Comparison of ENCODE assay signal across 14 cellular contexts in genomic region chr1:167681497-167682102, GRCh38. TPM values are rescaled to one million over a fixed set of nuclear protein-coding genes. Genes with fewer than 3 reads are reported as not detected.
DNase-seq lines count a peak whose midpoint lies in the region; ATAC-seq, FAIRE-seq and TF ChIP-seq lines count a peak whose summit lies in the region.
"Had no signal": no experiment of that assay in that cellular context is flagged by ENCODE, and none has a peak within 500 bp of the region (broad histone marks: within the 10 kb centered on the region; RNA-seq: fewer than 3 reads in every experiment).

No MANE protein-coding gene starts in this region.

- H3K4me3 Mint-ChIP-seq in MCF 10A (ENCODE audit: unreplicated experiment) (no peak overlapping the region), naive B cell (peak overlapping the region in 2 of 8 donors; percentile 36 to 59), type B pancreatic cell (no peak overlapping the region)

- TF ChIP-seq RAD21 in K562 (CRISPR knock-in tag; conservative IDR thresholded peaks at IDR 0.05 in 1 of 2, IDR thresholded peaks at IDR 0.05 in 1 of 2): no peak

- H3K4me3 ChIP-seq in breast epithelium (no peak overlapping the region), K562 (no peak overlapping the region)
- H3K4me3 ChIP-seq: SK-N-MC had no signal

- H3K4me1 ChIP-seq in breast epithelium (no peaks in the 10 kb centered on the region), K562 (replicated peaks in 1 of 2; ENCODE audit: control insufficient read depth in 2 of 2, insufficient read depth in 2 of 2, low read length in 2 of 2) (peaks cover 8 to 22% of the 10 kb centered on the region in 2 experiments; a peak in 4 of 5 replicates)

- TF ChIP-seq CTCF in breast epithelium (IDR thresholded peaks at IDR 0.05) (no peak), MCF 10A (IDR thresholded peaks at IDR 0.05; ENCODE audit: unreplicated experiment) (no peak), K562 (IDR thresholded peaks at IDR 0.05 in 2 of 3, conservative IDR thresholded peaks at IDR 0.05 in 1 of 3; ENCODE audit: insufficient read depth in 2 of 3, low read depth in 1 of 3, low read length in 3 of 3) (no peak), type B pancreatic cell (conservative IDR thresholded peaks at IDR 0.05) (no peak)

- H3K4me1 Mint-ChIP-seq in MCF 10A (ENCODE audit: insufficient read depth, unreplicated experiment): peaks cover 17% of the 10 kb centered on the region
- peaks cover 33 to 54% (median 38%) of the 10 kb centered on the region in 3 donors for H3K4me1 Mint-ChIP-seq in naive B cell
- H3K4me1 Mint-ChIP-seq in type B pancreatic cell (ENCODE audit: unreplicated experiment): peaks cover 15% of the 10 kb centered on the region

- H3K79me2 ChIP-seq in K562 (ENCODE audit: control insufficient read depth, insufficient read depth, low read length): no peaks in the 10 kb centered on the region
- H3K79me2 ChIP-seq: parathyroid adenoma had no signal

- TF ChIP-seq POLR2A in breast epithelium (IDR thresholded peaks at IDR 0.05): no peak
- no peak for TF ChIP-seq POLR2A in K562 (conservative IDR thresholded peaks at IDR 0.05)

- BruUV-seq in MCF 10A (replicated peaks; lab: Mats Ljungman, UMichigan) (no TSS peak), K562 (replicated peaks; lab: Mats Ljungman, UMichigan) (no TSS peak)

- POLR2A ChIA-PET in MCF 10A (lab: Yijun Ruan, JAX) (interaction anchor here (0.6 to 2.7 kb wide), 6 partner anchors 10 to 391 kb away, joined by 3 to 8 read pairs (median 4); no protein-coding TSS in a partner anchor), K562 (lab: Yijun Ruan, JAX) (interaction anchor here (1.1 to 1.2 kb wide), 3 partner anchors 26 to 138 kb away, joined by 3 to 5 read pairs (median 4); no protein-coding TSS in a partner anchor)

- H3K27me3 ChIP-seq in breast epithelium: no peaks in the 10 kb centered on the region
- no peaks in the 10 kb centered on the region for H3K27me3 ChIP-seq in K562 (ENCODE audit: control insufficient read depth in 2 of 2, insufficient read depth in 2 of 2, low read length in 2 of 2)

- no peaks in the 10 kb centered on the region for H3K9me3 ChIP-seq in breast epithelium
- no peaks in the 10 kb centered on the region for H3K9me3 ChIP-seq in K562 (replicated peaks; ENCODE audit: control insufficient read depth, insufficient read depth, low read depth, low read length)

- no peak overlapping the region for H3K27ac Mint-ChIP-seq in MCF 10A (ENCODE audit: low read depth, unreplicated experiment)
- peak overlapping the region in 5 of 6 donors; percentile 80 to 91 (median 85) for H3K27ac Mint-ChIP-seq in naive B cell
- peak overlapping the region; percentile 42 for H3K27ac Mint-ChIP-seq in type B pancreatic cell

- H3K9ac ChIP-seq in K562 (ENCODE audit: insufficient read depth in 1 of 2, low read depth in 2 of 2, low read length in 2 of 2): no peak overlapping the region
- H3K9ac ChIP-seq: parathyroid adenoma had no signal

- H3K36me3 ChIP-seq in breast epithelium (no peaks in the 10 kb centered on the region), K562 (ENCODE audit: control insufficient read depth, insufficient read depth, low read length) (peaks cover 41% of the 10 kb centered on the region)

- H3K36me3 Mint-ChIP-seq in MCF 10A (ENCODE audit: insufficient read depth, unreplicated experiment) (no peaks in the 10 kb centered on the region), naive B cell (peaks cover 10 to 12% of the 10 kb centered on the region in 2 donors), type B pancreatic cell (no peaks in the 10 kb centered on the region)

- TF ChIP-seq EP300 in K562 (IDR thresholded peaks at IDR 0.05; ENCODE audit: low read length): no peak

- H3K27ac ChIP-seq in breast epithelium: peak overlapping the region; percentile 50 to 74
- H3K27ac ChIP-seq in K562 (ENCODE audit: extremely low read depth, low read depth, low read length): no peak overlapping the region
- H3K27ac ChIP-seq in caudate nucleus (ENCODE audit: low read depth, low read length): no peak overlapping the region
- H3K27ac ChIP-seq: parathyroid adenoma, SK-N-MC had no signal

- H3K27me3 Mint-ChIP-seq in MCF 10A (ENCODE audit: insufficient read depth, unreplicated experiment) (no peaks in the 10 kb centered on the region), naive B cell (no peaks in the 10 kb centered on the region), type B pancreatic cell (peaks cover 19% of the 10 kb centered on the region)

- H2AFZ ChIP-seq in K562 (ENCODE audit: low read depth, low read length): no peak overlapping the region
- H2AFZ ChIP-seq: parathyroid adenoma had no signal

- CTCF ChIA-PET in MCF 10A (lab: Yijun Ruan, JAX) (interaction anchor here (0.5 to 4.3 kb wide), 15 partner anchors 9 to 557 kb away, joined by 3 to 33 read pairs (median 5); partner anchors contain the start of gene CREG1), K562 (lab: Yijun Ruan, JAX; ENCODE audit: low intra/inter-chr PET ratio) (interaction anchor here (0.6 kb wide), 1 partner anchor 51 kb away, joined by 3 read pairs; no protein-coding TSS in a partner anchor)

- WGBS in K562 (ENCODE audit: insufficient coverage, low coverage, missing lambda C conversion rate): 66% methylated on average over 5 of the region's 5 CpGs

- H4K20me1 ChIP-seq in K562 (replicated peaks; ENCODE audit: control insufficient read depth, insufficient read depth, low read length): 0 out of 2 replicates have a peak, but pooled peaks cover 3% of the 10 kb centered on the region

- no peak overlapping the region for H3K4me2 ChIP-seq in K562 (ENCODE audit: insufficient read depth, low read length)

- intact Hi-C loops in breast epithelium (cut with DNase I; ENCODE audit: low total_unique reads): no loop called here
- intact Hi-C loops in MCF 10A (cut with micrococcal nuclease): no loop called here
- intact Hi-C loops in K562 (cut with micrococcal nuclease): loop anchor here (10.0 kb wide), 2 partner anchors 237 to 403 kb away; no protein-coding TSS in a partner anchor

- peaks cover 3% of the 10 kb centered on the region for H3K9me1 ChIP-seq in K562 (ENCODE audit: control insufficient read depth, insufficient read depth, low read length)

- DNase-seq in breast epithelium (ENCODE audit: low spot score in 2 of 2) (no peak), MCF 10A (ENCODE audit: unreplicated experiment) (no peak), K562 (ENCODE audit: extremely low read depth in 1 of 4, low spot score in 3 of 4) (no peak), naive B cell (no peak), type B pancreatic cell (ENCODE audit: extremely low spot score, unreplicated experiment) (no peak), caudate nucleus (lab: John Stamatoyannopoulos, UW) (no peak), GM19238 (ENCODE audit: insufficient read length, low spot score) (no peak)
- DNase-seq: NCI-H1930, NCI-H69, PC-3 had no signal

- H3K9me3 Mint-ChIP-seq in MCF 10A (ENCODE audit: unreplicated experiment) (no peaks in the 10 kb centered on the region), naive B cell (no peaks in the 10 kb centered on the region), type B pancreatic cell (no peaks in the 10 kb centered on the region)

- ATAC-seq in K562 (no peak), naive B cell (ENCODE audit: low read depth in 2 of 2) (no peak), HG03095 (IDR thresholded peaks at IDR 0.05; ENCODE audit: unreplicated experiment) (no peak)
- ATAC-seq: PC-3 had no signal

- peak; percentile 6 for FAIRE-seq in K562 (lab: Jason Lieb, UNC)
- FAIRE-seq: GM18507 had no signal

- in situ Hi-C loops in K562 (cut with MboI): loop anchor here (25.0 kb wide), 2 partner anchors 1494 to 1669 kb away; no protein-coding TSS in a partner anchor

RNA-seq across cellular contexts. Expression of gene MPZL1, which starts 40.2 kb away (rescaled TPM):
- 10 to 100 TPM; 43.5 to 86.8 (median 86.2) TPM for total RNA-seq in breast epithelium
- total RNA-seq in MCF 10A (2022): 164 and 169 TPM in 2 replicates
- total RNA-seq in K562 (2011; cell fraction: chromatin; rRNA removed; ENCODE audit: low replicate concordance): 126 and 209 TPM in 2 replicates
- 109 and 121 TPM in 2 replicates for total RNA-seq in K562 (2011; cell fraction: nucleolus; rRNA removed)
- total RNA-seq in K562 (2011; cell fraction: nucleoplasm; rRNA removed): 238 and 352 TPM in 2 replicates
- total RNA-seq in K562 (2014; rRNA removed): 46.1 and 57.8 TPM in 2 replicates
- total RNA-seq in K562 (2014; rRNA removed; fragmentation: Illumina TruSeq; extraction: Trizol): 82.4 and 92.6 TPM in 2 replicates
- total RNA-seq in K562 (2015; rRNA removed; fragmentation: Illumina TruSeq; extraction: Trizol): 63.2 and 66.5 TPM in 2 replicates
- 65.3 and 79.5 TPM in 2 replicates for total RNA-seq in K562 (2021)
- 89.9 and 153 TPM in 2 replicates for polyA plus RNA-seq in K562 (2011; rRNA removed)
- polyA plus RNA-seq in K562 (2011; cell fraction: cytosol; rRNA removed): 43.0 and 55.8 TPM in 2 replicates
- polyA plus RNA-seq in K562 (2011; cell fraction: nucleus; rRNA removed): 42.9 and 57.7 TPM in 2 replicates
- polyA plus RNA-seq in K562 (2012): 46.5 and 47.2 TPM in 2 replicates
- 64.6 and 75.9 TPM in 2 replicates for polyA plus RNA-seq in K562 (2014; fragmentation: Illumina TruSeq; extraction: Trizol)
- polyA plus RNA-seq in K562 (2014; fragmentation: Nextera tagmentation; extraction: Ambion mirVana): 10 to 100 TPM; 14.5 to 20.5 TPM
- polyA plus RNA-seq in K562 (2014; rRNA removed): 46.5 and 46.7 TPM in 2 replicates
- polyA minus RNA-seq in K562 (2011; rRNA and poly(A)+ RNA removed): 94.6 and 129 TPM in 2 replicates
- 50.0 and 63.6 TPM in 2 replicates for polyA minus RNA-seq in K562 (2011; cell fraction: cytosol; rRNA and poly(A)+ RNA removed)
- 22.6 and 35.3 TPM in 2 replicates for polyA minus RNA-seq in K562 (2011; cell fraction: nucleus; rRNA and poly(A)+ RNA removed)
- polyA plus RNA-seq in naive B cell (ENCODE audit: low read depth in 6 of 6): 10 to 100 TPM; 23.5 to 64.2 (median 29.7) TPM
- total RNA-seq in type B pancreatic cell (ENCODE audit: low replicate concordance): 93.8 and 103 TPM in 2 replicates

RNA-seq across cellular contexts. Expression of gene RCSD1, which starts 51.6 kb away (rescaled TPM):
- 10 to 100 TPM; 11.5 to 29.0 (median 12.0) TPM for total RNA-seq in breast epithelium
- total RNA-seq in MCF 10A (2022): 0.16 and 0.27 TPM in 2 replicates
- 51.0 and 78.1 TPM in 2 replicates for total RNA-seq in K562 (2011; cell fraction: chromatin; rRNA removed; ENCODE audit: low replicate concordance)
- 34.9 and 38.6 TPM in 2 replicates for total RNA-seq in K562 (2011; cell fraction: nucleolus; rRNA removed)
- total RNA-seq in K562 (2011; cell fraction: nucleoplasm; rRNA removed): 48.1 and 85.4 TPM in 2 replicates
- total RNA-seq in K562 (2014; rRNA removed): 45.3 and 48.0 TPM in 2 replicates
- total RNA-seq in K562 (2014; rRNA removed; fragmentation: Illumina TruSeq; extraction: Trizol): 41.6 and 42.3 TPM in 2 replicates
- 37.3 and 39.4 TPM in 2 replicates for total RNA-seq in K562 (2015; rRNA removed; fragmentation: Illumina TruSeq; extraction: Trizol)
- total RNA-seq in K562 (2021): 41.5 and 50.9 TPM in 2 replicates
- 64.5 and 69.8 TPM in 2 replicates for polyA plus RNA-seq in K562 (2011; rRNA removed)
- 45.8 and 49.9 TPM in 2 replicates for polyA plus RNA-seq in K562 (2011; cell fraction: cytosol; rRNA removed)
- polyA plus RNA-seq in K562 (2011; cell fraction: nucleus; rRNA removed): 27.5 and 28.0 TPM in 2 replicates
- polyA plus RNA-seq in K562 (2012): 41.5 and 91.2 TPM in 2 replicates
- 48.3 and 50.5 TPM in 2 replicates for polyA plus RNA-seq in K562 (2014; fragmentation: Illumina TruSeq; extraction: Trizol)
- 1 to 10 TPM; 7.8 to 9.1 TPM for polyA plus RNA-seq in K562 (2014; fragmentation: Nextera tagmentation; extraction: Ambion mirVana)
- polyA plus RNA-seq in K562 (2014; rRNA removed): 53.2 and 54.5 TPM in 2 replicates
- polyA minus RNA-seq in K562 (2011; rRNA and poly(A)+ RNA removed): 59.8 and 70.7 TPM in 2 replicates
- 34.8 and 46.1 TPM in 2 replicates for polyA minus RNA-seq in K562 (2011; cell fraction: cytosol; rRNA and poly(A)+ RNA removed)
- 19.0 and 26.1 TPM in 2 replicates for polyA minus RNA-seq in K562 (2011; cell fraction: nucleus; rRNA and poly(A)+ RNA removed)
- 100 to 1,000 TPM; 273 to 418 (median 333) TPM for polyA plus RNA-seq in naive B cell (ENCODE audit: low read depth in 6 of 6)
- total RNA-seq in type B pancreatic cell (ENCODE audit: low replicate concordance): 0.75 and 5.4 TPM in 2 replicates
- total RNA-seq: PC-3 had no signal

Comparison
In these comparisons a context has a peak if more than half of its experiments do, and no peak if none do; other contexts are left out.
1. H3K27ac ChIP-seq: peak in breast epithelium (2 of 2); none in K562 (single experiment) and caudate nucleus (single experiment).